Comparison of ENCODE assay signal across 21 cellular contexts in the genomic region with DNA sequence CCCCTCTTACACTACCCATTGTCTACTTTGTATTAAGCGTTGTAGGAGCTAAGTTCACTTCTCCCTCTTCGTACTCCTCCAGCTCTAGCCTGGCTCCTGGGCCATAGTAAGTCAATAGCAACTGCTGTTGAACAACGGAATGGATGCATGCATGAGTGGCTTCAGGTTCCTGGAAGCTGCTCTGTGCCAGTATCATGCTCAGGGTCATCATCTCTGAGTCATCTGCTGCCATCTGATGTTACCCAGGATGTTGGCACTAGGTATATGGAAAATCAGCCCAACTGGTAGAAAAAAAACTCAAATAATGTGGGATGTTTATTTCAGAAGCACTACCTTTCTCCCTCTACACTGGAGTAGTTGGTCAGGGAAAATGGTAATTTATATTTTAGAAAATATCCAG.
"Had no signal": no experiment of that assay in that cellular context is flagged by ENCODE, and none has a peak within 500 bp of the region (broad histone marks: within the 10 kb centered on the region; RNA-seq: fewer than 3 reads in every experiment).

No MANE protein-coding gene starts in this region.

- H3K27ac Mint-ChIP-seq: activated CD4-positive, alpha-beta memory T cell treated with anti-CD3 and anti-CD28 coated beads for 36 hours; activated CD4-positive, alpha-beta T cell treated with anti-CD3 and anti-CD28 coated beads for 36 hours; activated naive CD8-positive, alpha-beta T cell; activated T-helper 1 cell treated with anti-CD3 and anti-CD28 coated beads, Interleukin-12 subunit alpha, Interleukin-12 subunit beta, Interleukin-2, Interleukin-4 antibody, amounts not matched to agents 30 ng/mL and 10 ng/mL and 1 ng/mL, durations not matched to agents 14 hours and 24 hours and 36 hours; dendritic cell treated with granulocyte-macrophage colony-stimulating factor and Interleukin-4, amounts not matched to agents 40 ng/mL and 50 ng/mL, for 4 days; nephron progenitor cell; stimulated activated naive B cell treated with anti-CD40 and anti-IgM and Interleukin-4, amounts not matched to agents 10 μg/mL and 1 μg/mL and 100 μg/mL, for 72 hours; WTC11 had no signal

- H3K36me3 Mint-ChIP-seq: activated CD4-positive, alpha-beta memory T cell treated with anti-CD3 and anti-CD28 coated beads for 36 hours had no signal

- H3K4me1 Mint-ChIP-seq: activated CD4-positive, alpha-beta T cell treated with anti-CD3 and anti-CD28 coated beads for 36 hours had no signal

- H3K9me3 Mint-ChIP-seq: activated CD4-positive, alpha-beta memory T cell treated with anti-CD3 and anti-CD28 coated beads for 36 hours; activated T-helper 1 cell treated with anti-CD3 and anti-CD28 coated beads, Interleukin-12 subunit alpha, Interleukin-12 subunit beta, Interleukin-2, Interleukin-4 antibody, amounts not matched to agents 30 ng/mL and 10 ng/mL and 1 ng/mL, durations not matched to agents 14 hours and 24 hours and 36 hours; dendritic cell treated with granulocyte-macrophage colony-stimulating factor and Interleukin-4, amounts not matched to agents 40 ng/mL and 50 ng/mL, for 4 days had no signal

- ATAC-seq: activated CD4-positive, alpha-beta T cell treated with anti-CD3 and anti-CD28 coated beads for 36 hours; esophagus mucosa; gastrocnemius medialis; heart left ventricle; stimulated activated naive B cell treated with anti-CD40 and anti-IgM and Interleukin-4, amounts not matched to agents 10 μg/mL and 1 μg/mL and 100 μg/mL, for 72 hours; WTC11 had no signal

- H3K4me3 Mint-ChIP-seq: activated CD4-positive, alpha-beta memory T cell treated with anti-CD3 and anti-CD28 coated beads for 36 hours; activated CD4-positive, alpha-beta T cell treated with anti-CD3 and anti-CD28 coated beads for 36 hours; activated naive CD8-positive, alpha-beta T cell; activated T-helper 1 cell treated with anti-CD3 and anti-CD28 coated beads, Interleukin-12 subunit alpha, Interleukin-12 subunit beta, Interleukin-2, Interleukin-4 antibody, amounts not matched to agents 30 ng/mL and 10 ng/mL and 1 ng/mL, durations not matched to agents 14 hours and 24 hours and 36 hours; dendritic cell treated with granulocyte-macrophage colony-stimulating factor and Interleukin-4, amounts not matched to agents 40 ng/mL and 50 ng/mL, for 4 days; nephron progenitor cell; stimulated activated naive B cell treated with anti-CD40 and anti-IgM and Interleukin-4, amounts not matched to agents 10 μg/mL and 1 μg/mL and 100 μg/mL, for 72 hours; WTC11 had no signal

- DNase-seq: activated CD4-positive, alpha-beta memory T cell treated with anti-CD3 and anti-CD28 coated beads for 36 hours; activated CD4-positive, alpha-beta T cell treated with anti-CD3 and anti-CD28 coated beads for 36 hours; activated gamma-delta T cell treated with Interleukin-2 at 50 U/mL for 16 hours; activated T-cell treated with anti-CD3 and anti-CD28 coated beads for 4 hours; amygdala; effector CD8-positive, alpha-beta T cell; gastrocnemius medialis; heart left ventricle; left ventricle myocardium inferior; mammary epithelial cell; nephron progenitor cell; nucleus accumbens; posterior cingulate gyrus; retina; stimulated activated naive B cell treated with anti-CD40 and anti-IgM and Interleukin-4, amounts not matched to agents 10 μg/mL and 1 μg/mL and 100 μg/mL, for 72 hours; thyroid gland had no signal
